Comparison of ENCODE assay signal across 12 cellular contexts in genomic region chr1:173297798-173298391, GRCh38.
DNase-seq lines count a peak whose midpoint lies in the region; ATAC-seq and TF ChIP-seq lines count a peak whose summit lies in the region.
"Had no signal": no experiment of that assay in that cellular context is flagged by ENCODE, and none has a peak within 500 bp of the region (broad histone marks: within the 10 kb centered on the region; RNA-seq: fewer than 3 reads in every experiment).

No MANE protein-coding gene starts in this region.

- CTCF ChIA-PET in activated naive CD4-positive, alpha-beta T cell treated with anti-CD3 and anti-CD28 coated beads for 36 hours (lab: Charles Lee) = interaction anchor here (0.7 to 1.3 kb wide), 4 partner anchors 16 to 478 kb away, joined by 3 read pairs; no protein-coding TSS in a partner anchor

- H3K27ac ChIP-seq in left lung = no peak overlapping the region
- H3K27ac ChIP-seq in SJCRH30 = no peak overlapping the region
- H3K27ac ChIP-seq: parathyroid adenoma had no signal

- peaks cover 1% of the 10 kb centered on the region for H3K36me3 Mint-ChIP-seq in activated naive CD4-positive, alpha-beta T cell treated with anti-CD3 and anti-CD28 coated beads for 36 hours (ENCODE audit: low read depth)
- no peaks in the 10 kb centered on the region for H3K36me3 Mint-ChIP-seq in T-helper 17 cell (ENCODE audit: low read depth)

- H3K9me3 ChIP-seq in T-helper 17 cell (ENCODE audit: control insufficient read depth, low read length, poor library complexity, severe bottlenecking) = no peaks in the 10 kb centered on the region
- H3K9me3 ChIP-seq in left lung = no peaks in the 10 kb centered on the region
- H3K9me3 ChIP-seq in SJCRH30 (replicated peaks) = no peaks in the 10 kb centered on the region

- no peak overlapping the region for H3K4me3 Mint-ChIP-seq in activated naive CD4-positive, alpha-beta T cell treated with anti-CD3 and anti-CD28 coated beads for 36 hours
- peak overlapping the region; percentile 41 for H3K4me3 Mint-ChIP-seq in T-helper 17 cell

- peak; percentile 92 for ATAC-seq in HG02759 (IDR thresholded peaks at IDR 0.05; ENCODE audit: unreplicated experiment)
- ATAC-seq in T-helper 17 cell = peak; percentile 65
- peak; percentile 95 for ATAC-seq in stimulated activated naive CD8-positive, alpha-beta T cell treated with anti-CD3 and anti-CD28 coated beads, Interleukin-15, Interleukin-2, amounts not matched to agents 100 U/mL and 50 U/mL, for 24 hours
- no peak for ATAC-seq in left lung
- ATAC-seq: Panc1 had no signal

- peak; percentile 76 for DNase-seq in activated naive CD4-positive, alpha-beta T cell treated with anti-CD3 and anti-CD28 coated beads for 36 hours
- no peak for DNase-seq in activated naive CD4-positive, alpha-beta T cell (lab: John Stamatoyannopoulos, UW)
- DNase-seq in T-helper 17 cell (no peak), left lung (no peak), SJCRH30 (no peak), NK-92 (lab: John Stamatoyannopoulos, UW; ENCODE audit: unreplicated experiment) (no peak)
- peak; percentile 62 for DNase-seq in stimulated activated naive CD8-positive, alpha-beta T cell treated with anti-CD3 and anti-CD28 coated beads, Interleukin-15, Interleukin-2, amounts not matched to agents 100 U/mL and 50 U/mL, for 24 hours
- DNase-seq: activated gamma-delta T cell treated with Interleukin-2 at 50 U/mL for 16 hours, head of caudate nucleus had no signal

- H3K27ac Mint-ChIP-seq in activated naive CD4-positive, alpha-beta T cell treated with anti-CD3 and anti-CD28 coated beads for 36 hours = peak overlapping the region; percentile 2
- peak overlapping the region; percentile 79 for H3K27ac Mint-ChIP-seq in T-helper 17 cell

- H3K36me3 ChIP-seq in left lung (no peaks in the 10 kb centered on the region), SJCRH30 (no peaks in the 10 kb centered on the region)

- TF ChIP-seq CTCF in left lung (IDR thresholded peaks at IDR 0.05) = no peak

- H3K27me3 Mint-ChIP-seq in activated naive CD4-positive, alpha-beta T cell treated with anti-CD3 and anti-CD28 coated beads for 36 hours (ENCODE audit: low read depth) = no peaks in the 10 kb centered on the region
- H3K27me3 Mint-ChIP-seq in T-helper 17 cell = no peaks in the 10 kb centered on the region

- H3K4me1 ChIP-seq in left lung (no peaks in the 10 kb centered on the region), SJCRH30 (peaks cover 4% of the 10 kb centered on the region; the same call in 1 of the 2 replicates)
- H3K4me1 ChIP-seq: parathyroid adenoma had no signal

- intact Hi-C loops in activated naive CD4-positive, alpha-beta T cell treated with anti-CD3 and anti-CD28 coated beads for 36 hours (cut with micrococcal nuclease) = loop anchor here (1.0 to 2.0 kb wide), 10 partner anchors 33 to 1701 kb away; partner anchors contain the start of genes CACYBP and TNFSF4
- intact Hi-C loops in left lung (cut with DNase I) = no loop called here

- H3K4me1 Mint-ChIP-seq in activated naive CD4-positive, alpha-beta T cell treated with anti-CD3 and anti-CD28 coated beads for 36 hours (ENCODE audit: low read depth) = peaks cover 41% of the 10 kb centered on the region
- H3K4me1 Mint-ChIP-seq in T-helper 17 cell = peaks cover 20% of the 10 kb centered on the region

- H3K27me3 ChIP-seq in left lung (no peaks in the 10 kb centered on the region), SJCRH30 (no peaks in the 10 kb centered on the region)

- H3K4me3 ChIP-seq in left lung (no peak overlapping the region), SJCRH30 (no peak overlapping the region)

- H3K9me3 Mint-ChIP-seq in activated naive CD4-positive, alpha-beta T cell treated with anti-CD3 and anti-CD28 coated beads for 36 hours = peaks cover 1% of the 10 kb centered on the region

Comparison
In these comparisons a context has a peak if more than half of its experiments do, and no peak if none do; other contexts are left out.
1. DNase-seq: peak in activated naive CD4-positive, alpha-beta T cell treated with anti-CD3 and anti-CD28 coated beads for 36 hours (single experiment) and stimulated activated naive CD8-positive, alpha-beta T cell treated with anti-CD3 and anti-CD28 coated beads, Interleukin-15, Interleukin-2, amounts not matched to agents 100 U/mL and 50 U/mL, for 24 hours (single experiment); none in activated naive CD4-positive, alpha-beta T cell (0 of 4), T-helper 17 cell (0 of 3), left lung (0 of 2), SJCRH30 (0 of 2) and NK-92 (single experiment).